In the genomic region with DNA sequence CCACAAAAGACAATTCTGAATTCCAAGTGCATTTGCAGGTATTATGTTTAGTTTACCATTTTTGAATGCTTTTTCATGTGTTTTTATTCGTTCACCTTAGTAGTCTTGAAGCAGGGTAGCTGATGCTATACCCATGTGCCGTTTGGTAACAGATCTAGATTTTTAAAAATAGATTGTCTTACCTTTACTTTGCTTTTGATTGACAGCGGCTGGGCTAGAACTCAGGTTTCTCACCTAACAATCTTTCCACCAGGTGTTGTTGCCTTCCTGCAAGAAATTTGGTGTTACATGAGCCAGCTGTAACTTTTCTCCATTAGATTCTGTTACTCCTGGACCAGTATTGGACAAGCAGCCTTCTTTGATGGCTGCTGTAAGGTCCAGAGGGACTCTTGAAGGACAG, we compare ENCODE assay signal across 13 cellular contexts. TPM values are rescaled to one million over a fixed set of nuclear protein-coding genes. Genes with fewer than 3 reads are reported as not detected.
DNase-seq lines count a peak whose midpoint lies in the region; ATAC-seq, FAIRE-seq and TF ChIP-seq lines count a peak whose summit lies in the region.
"Had no signal": no experiment of that assay in that cellular context is flagged by ENCODE, and none has a peak within 500 bp of the region (broad histone marks: within the 10 kb centered on the region; RNA-seq: fewer than 3 reads in every experiment).

No MANE protein-coding gene starts in this region.

- no peak for FAIRE-seq in frontal cortex (lab: Jason Lieb, UNC)

- H3K4me3 Mint-ChIP-seq in MCF 10A (ENCODE audit: unreplicated experiment), result peak overlapping the region; percentile 45
- H3K4me3 Mint-ChIP-seq in T-helper 17 cell, result peak overlapping the region; percentile 15
- H3K4me3 Mint-ChIP-seq in glutamatergic neuron (ENCODE audit: unreplicated experiment), result peak overlapping the region; percentile 63

- H3K27ac ChIP-seq in mammary epithelial cell (ENCODE audit: insufficient read depth, low read depth, low read length) (no peak overlapping the region), thoracic aorta (no peak overlapping the region)

- H3K27me3 Mint-ChIP-seq in MCF 10A (ENCODE audit: insufficient read depth, unreplicated experiment) (no peaks in the 10 kb centered on the region), T-helper 17 cell (no peaks in the 10 kb centered on the region), glutamatergic neuron (ENCODE audit: unreplicated experiment) (peaks cover 11% of the 10 kb centered on the region)

- 93% methylated on average over 3 of the region's 3 CpGs for WGBS in mammary epithelial cell (ENCODE audit: low coverage, missing lambda C conversion rate)

- ATAC-seq in T-helper 17 cell, result no peak
- no peak for ATAC-seq in thoracic aorta (ENCODE audit: insufficient number of reproducible peaks, low FRiP score, low read depth)

- no peak for TF ChIP-seq CTCF in MCF 10A (IDR thresholded peaks at IDR 0.05; ENCODE audit: unreplicated experiment)
- TF ChIP-seq CTCF in mammary epithelial cell (conservative IDR thresholded peaks at IDR 0.05 in 1 of 2, IDR thresholded peaks at IDR 0.05 in 1 of 2; ENCODE audit: extremely low read depth in 1 of 2, insufficient read depth in 1 of 2, low read depth in 1 of 2, low read length in 2 of 2), result no peak
- no peak for TF ChIP-seq CTCF in glutamatergic neuron (IDR thresholded peaks at IDR 0.05; ENCODE audit: partially characterized antibody, unreplicated experiment)
- no peak for TF ChIP-seq CTCF in thoracic aorta (IDR thresholded peaks at IDR 0.05)

- peaks cover 70% of the 10 kb centered on the region for H3K36me3 Mint-ChIP-seq in MCF 10A (ENCODE audit: insufficient read depth, unreplicated experiment)
- H3K36me3 Mint-ChIP-seq in T-helper 17 cell (ENCODE audit: low read depth), result peaks cover 14% of the 10 kb centered on the region
- no peaks in the 10 kb centered on the region for H3K36me3 Mint-ChIP-seq in glutamatergic neuron (ENCODE audit: unreplicated experiment)

- POLR2A ChIA-PET in MCF 10A (lab: Yijun Ruan, JAX), result interaction anchor here (1.0 to 8.7 kb wide), 11 partner anchors 12 to 677 kb away, joined by 3 to 187 read pairs (median 5); partner anchors contain the start of genes CCDC47, DCAF7, DDX42 and DDX5

- H3K9me3 Mint-ChIP-seq in MCF 10A (ENCODE audit: unreplicated experiment) (no peaks in the 10 kb centered on the region), glutamatergic neuron (ENCODE audit: unreplicated experiment) (peaks cover 15% of the 10 kb centered on the region)
- H3K9me3 Mint-ChIP-seq: CD14-positive monocyte had no signal

- H3K79me2 ChIP-seq in mammary epithelial cell (ENCODE audit: insufficient read depth, low read length), result peaks cover 77% of the 10 kb centered on the region

- H3K9me3 ChIP-seq in mammary epithelial cell (replicated peaks; ENCODE audit: insufficient read depth, low read length) (no peaks in the 10 kb centered on the region), T-helper 17 cell (ENCODE audit: control insufficient read depth, low read length, poor library complexity, severe bottlenecking) (peaks cover 2% of the 10 kb centered on the region), thoracic aorta (no peaks in the 10 kb centered on the region)

- no peak overlapping the region for H2AFZ ChIP-seq in mammary epithelial cell (ENCODE audit: low read depth, low read length)

- no peak overlapping the region for H3K4me2 ChIP-seq in mammary epithelial cell (ENCODE audit: insufficient read depth, low read depth, low read length)

- H3K4me1 ChIP-seq in mammary epithelial cell (ENCODE audit: insufficient read depth, low read length) (peaks cover 18% of the 10 kb centered on the region), thoracic aorta (ENCODE audit: control insufficient read depth in 1 of 2, low read depth in 2 of 2) (peaks cover 12 to 31% of the 10 kb centered on the region in 2 donors)

- CTCF ChIA-PET in MCF 10A (lab: Yijun Ruan, JAX), result interaction anchor here (0.6 to 2.0 kb wide), 5 partner anchors 10 to 73 kb away, joined by 3 to 8 read pairs (median 4); no protein-coding TSS in a partner anchor
- CTCF ChIA-PET in mammary epithelial cell (lab: Charles Lee; ENCODE audit: low non-redundant PET), result no interaction called here

- H3K36me3 ChIP-seq in mammary epithelial cell (ENCODE audit: insufficient read depth, low read length) (peaks cover 46% of the 10 kb centered on the region), thoracic aorta (peaks cover 65% of the 10 kb centered on the region)

- in situ Hi-C loops in mammary epithelial cell (cut with MboI; ENCODE audit: low sequenced_read_pairs in 2 of 2), result no loop called here

- no TSS peak for BruUV-seq in MCF 10A (replicated peaks; lab: Mats Ljungman, UMichigan)
- no TSS peak for BruUV-seq in mammary epithelial cell (replicated peaks; lab: Mats Ljungman, UMichigan)

- intact Hi-C loops in MCF 10A (cut with micrococcal nuclease), result no loop called here
- intact Hi-C loops in mammary epithelial cell (cut with micrococcal nuclease), result loop anchor here (5.0 kb wide), 1 partner anchor 207 kb away; the partner anchor contains the start of gene MAP3K3

- H3K4me3 ChIP-seq in mammary epithelial cell (replicated peaks in 1 of 3; ENCODE audit: insufficient read depth in 1 of 3, low read depth in 2 of 3, low read length in 3 of 3) (no peak overlapping the region), thoracic aorta (peak overlapping the region; percentile 88)

- H4K20me1 ChIP-seq in mammary epithelial cell (ENCODE audit: insufficient read depth, low read length), result no peaks in the 10 kb centered on the region

- no peak overlapping the region for H3K27ac Mint-ChIP-seq in MCF 10A (ENCODE audit: low read depth, unreplicated experiment)
- no peak overlapping the region for H3K27ac Mint-ChIP-seq in T-helper 17 cell
- peak overlapping the region; percentile 55 for H3K27ac Mint-ChIP-seq in glutamatergic neuron (ENCODE audit: unreplicated experiment)

- H3K27me3 ChIP-seq in mammary epithelial cell (ENCODE audit: insufficient read depth, low read length) (no peaks in the 10 kb centered on the region), thoracic aorta (replicated peaks; ENCODE audit: insufficient read depth) (no peaks in the 10 kb centered on the region)

- dilution Hi-C loops in mammary epithelial cell (cut with HindIII; ENCODE audit: low sequenced_read_pairs), result no loop called here

- H3K9ac ChIP-seq in mammary epithelial cell (ENCODE audit: insufficient read depth, low read length), result no peak overlapping the region

- no peak for DNase-seq in MCF 10A (ENCODE audit: unreplicated experiment)
- no peak for DNase-seq in mammary epithelial cell
- DNase-seq in T-helper 17 cell, result no peak
- DNase-seq in glutamatergic neuron, result no peak
- DNase-seq in thoracic aorta (ENCODE audit: low spot score), result no peak
- DNase-seq in T-helper 9 cell, result no peak
- no peak for DNase-seq in frontal cortex (ENCODE audit: low spot score in 2 of 2)
- no peak for DNase-seq in stimulated activated naive CD4-positive, alpha-beta T cell (lab: John Stamatoyannopoulos, UW)
- DNase-seq: amniotic stem cell had no signal

- H3K4me1 Mint-ChIP-seq in MCF 10A (ENCODE audit: insufficient read depth, unreplicated experiment) (peaks cover 23% of the 10 kb centered on the region), T-helper 17 cell (peaks cover 65% of the 10 kb centered on the region), glutamatergic neuron (ENCODE audit: low read depth, unreplicated experiment) (peaks cover 11% of the 10 kb centered on the region)

RNA-seq across cellular contexts. Expression of gene FTSJ3, which starts 1.5 kb away (rescaled TPM):
- total RNA-seq in MCF 10A (2022), result 36.7 and 49.5 TPM in 2 replicates
- 10 to 100 TPM; 39.5 to 49.0 TPM for total RNA-seq in mammary epithelial cell
- polyA plus RNA-seq in mammary epithelial cell, result 32.0 TPM
- 52.4 TPM for polyA minus RNA-seq in mammary epithelial cell
- 10 to 100 TPM; 44.2 to 54.3 TPM for total RNA-seq in T-helper 17 cell
- total RNA-seq in glutamatergic neuron (ENCODE audit: unreplicated experiment), result 42.0 TPM
- total RNA-seq in thoracic aorta, result 10 to 100 TPM; 38.2 to 52.9 TPM
- total RNA-seq in frontal cortex, result 34.6 TPM

RNA-seq across cellular contexts. Expression of gene PSMC5, which starts 1.7 kb away (rescaled TPM):
- total RNA-seq in MCF 10A (2022) (148 and 151 TPM in 2 replicates), mammary epithelial cell (100 to 1,000 TPM in 1 of 2 donors, 10 to 100 TPM in 1; 44.8 to 132 TPM), T-helper 17 cell (10 to 100 TPM; 83.5 to 92.2 TPM), glutamatergic neuron (ENCODE audit: unreplicated experiment) (133 TPM), thoracic aorta (10 to 100 TPM; 58.5 to 76.1 TPM), frontal cortex (47.3 TPM)
- polyA plus RNA-seq in mammary epithelial cell, result 203 TPM
- polyA minus RNA-seq in mammary epithelial cell, result 238 TPM

RNA-seq across cellular contexts. Expression of gene SMARCD2, which starts 13.5 kb away (rescaled TPM):
- total RNA-seq in MCF 10A (2022), result 43.7 and 54.6 TPM in 2 replicates
- 10 to 100 TPM; 66.1 to 75.3 TPM for total RNA-seq in mammary epithelial cell
- 77.9 TPM for polyA plus RNA-seq in mammary epithelial cell
- polyA minus RNA-seq in mammary epithelial cell, result 102 TPM
- total RNA-seq in T-helper 17 cell, result 100 to 1,000 TPM in 1 of 2 donors, 10 to 100 TPM in 1; 95.3 to 106 TPM
- total RNA-seq in glutamatergic neuron (ENCODE audit: unreplicated experiment), result 84.5 TPM
- 100 to 1,000 TPM in 1 of 2 donors, 10 to 100 TPM in 1; 81.8 to 136 TPM for total RNA-seq in thoracic aorta
- total RNA-seq in frontal cortex, result 9.4 TPM

RNA-seq across cellular contexts. Expression of gene CSH2, which starts 44.5 kb away (rescaled TPM):
- total RNA-seq in MCF 10A (2022) (not detected in 2 replicates), mammary epithelial cell (not detected), T-helper 17 cell (1 to 10 TPM; 3.6 to 4.0 TPM), glutamatergic neuron (ENCODE audit: unreplicated experiment) (0.56 TPM), thoracic aorta (not detected), frontal cortex (not detected)
- polyA plus RNA-seq in mammary epithelial cell, result not detected
- polyA minus RNA-seq in mammary epithelial cell, result not detected
- total RNA-seq: liver, subcutaneous adipose tissue had no signal
- polyA plus RNA-seq: CD14-positive monocyte, esophagus, liver had no signal

RNA-seq across cellular contexts. Expression of gene GH2, which starts 52.8 kb away (rescaled TPM):
- not detected in 2 replicates for total RNA-seq in MCF 10A (2022)
- not detected for total RNA-seq in mammary epithelial cell
- polyA plus RNA-seq in mammary epithelial cell, result not detected
- not detected for polyA minus RNA-seq in mammary epithelial cell
- total RNA-seq in T-helper 17 cell, result not detected
- not detected for total RNA-seq in glutamatergic neuron (ENCODE audit: unreplicated experiment)
- not detected for total RNA-seq in thoracic aorta
- total RNA-seq in frontal cortex, result not detected
- total RNA-seq: liver, subcutaneous adipose tissue had no signal
- polyA plus RNA-seq: CD14-positive monocyte, esophagus, liver had no signal
